ENCODE assay signal across 8 cellular contexts in the genomic region with DNA sequence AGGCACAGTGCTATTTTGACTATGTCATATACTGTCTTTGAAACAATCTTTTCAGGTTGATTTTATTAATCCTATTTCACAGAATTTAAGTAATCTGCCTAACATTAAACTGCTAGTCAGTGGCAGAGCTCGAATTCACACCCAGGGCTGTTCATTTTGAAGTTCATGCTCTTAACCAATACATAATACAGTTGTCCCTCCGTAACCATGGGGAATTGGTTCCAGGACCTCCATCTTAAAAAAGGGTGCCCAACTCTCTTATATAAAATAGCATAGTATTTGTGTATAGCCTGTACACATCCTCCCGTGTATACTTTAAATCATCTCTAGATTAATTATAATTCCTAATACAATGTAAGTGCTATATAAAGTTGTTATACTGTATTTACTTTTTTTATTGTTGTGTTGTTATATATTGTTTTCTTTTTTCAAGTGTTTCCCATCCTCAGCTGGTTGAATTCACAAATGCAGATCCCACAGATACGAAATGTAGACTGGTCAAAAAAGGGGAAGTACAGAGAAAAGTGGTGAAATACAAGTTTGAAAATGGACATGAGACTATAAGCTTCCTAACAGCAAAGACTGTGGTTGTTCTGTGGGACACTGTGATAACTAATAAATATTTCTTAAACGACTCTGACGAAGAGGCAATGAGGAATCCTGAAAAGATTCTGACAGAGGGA. TPM values are rescaled to one million over a fixed set of nuclear protein-coding genes. Genes with fewer than 3 reads are reported as not detected.
DNase-seq lines count a peak whose midpoint lies in the region; ATAC-seq and TF ChIP-seq lines count a peak whose summit lies in the region.

No MANE protein-coding gene starts in this region.

- H3K27me3 Mint-ChIP-seq in H9 (ENCODE audit: low read depth) = no peaks in the 10 kb centered on the region

- H3K36me3 ChIP-seq in mucosa of descending colon (ENCODE audit: low read depth) = no peaks in the 10 kb centered on the region

- no peaks in the 10 kb centered on the region for H3K79me1 ChIP-seq in H9 (ENCODE audit: insufficient read depth, low read depth, low read length, poor library complexity, severe bottlenecking)

- H3K4me1 ChIP-seq in H9 (ENCODE audit: insufficient read depth, low read length) = no peaks in the 10 kb centered on the region
- no peaks in the 10 kb centered on the region for H3K4me1 ChIP-seq in mucosa of descending colon (ENCODE audit: low read depth)

- no peak overlapping the region for H2BK15ac ChIP-seq in H9 (ENCODE audit: low read depth, low read length)

- H3K14ac ChIP-seq in H9 (ENCODE audit: insufficient read depth, low read length) = no peak overlapping the region

- no peak overlapping the region for H3K18ac ChIP-seq in H9 (ENCODE audit: insufficient read length, low read depth, low read length)

- H3K27ac ChIP-seq in H9 (ENCODE audit: insufficient read length, low read depth, low read length) = no peak overlapping the region

- H3K36me3 Mint-ChIP-seq in H9 (ENCODE audit: insufficient read depth in 1 of 3, low read depth in 3 of 3) = no peaks in the 10 kb centered on the region

- H3T11ph ChIP-seq in H9 (ENCODE audit: low read length) = peak overlapping the region; percentile 19

- no peak overlapping the region for H3K4me3 Mint-ChIP-seq in H9

- DNase-seq in H9 (no peak), NCI-H69 (lab: John Stamatoyannopoulos, UW) (peak; percentile 46), mucosa of descending colon (no peak), foreskin fibroblast (no peak), globus pallidus (ENCODE audit: low spot score) (no peak), dermis blood vessel endothelial cell (no peak)
- no peak for DNase-seq in activated CD4-positive, CD25-positive, alpha-beta regulatory T cell (lab: John Stamatoyannopoulos, UW)

- no peak overlapping the region for H2AFZ ChIP-seq in H9 (ENCODE audit: low read length)

- no peaks in the 10 kb centered on the region for H3K23me2 ChIP-seq in H9 (ENCODE audit: insufficient read length, low read depth, low read length, poor library complexity, severe bottlenecking)

- H4K91ac ChIP-seq in H9 (ENCODE audit: insufficient read length, low read depth, low read length) = no peak overlapping the region

- peak overlapping the region in 2 of 3 experiments; percentile 4 to 82; a peak in 4 of 7 replicates for H3K27ac Mint-ChIP-seq in H9

- ATAC-seq in GM18858 (IDR thresholded peaks at IDR 0.05; ENCODE audit: unreplicated experiment) = peak; percentile 74
- ATAC-seq in mucosa of descending colon = peak; percentile 38

- H2BK12ac ChIP-seq in H9 (ENCODE audit: insufficient read length, low read depth, low read length) = no peak overlapping the region

- H4K5ac ChIP-seq in H9 (ENCODE audit: insufficient read length, low read depth, low read length) = no peak overlapping the region

- H2BK5ac ChIP-seq in H9 (ENCODE audit: insufficient read length, low read length) = no peak overlapping the region

- H3K9me3 ChIP-seq in H9 (ENCODE audit: control insufficient read depth, low read depth, low read length) (no peaks in the 10 kb centered on the region), mucosa of descending colon (no peaks in the 10 kb centered on the region)

- no peaks in the 10 kb centered on the region for H4K20me1 ChIP-seq in H9 (ENCODE audit: control insufficient read depth, insufficient read depth, insufficient read length)

- H3K27me3 ChIP-seq in H9 (ENCODE audit: insufficient read depth, low read length) = no peaks in the 10 kb centered on the region

- WGBS in H9 (ENCODE audit: extremely low coverage, insufficient read length, low lambda C conversion rate) = no CpG with 5 or more reads among the region's 6 CpGs

- no peak overlapping the region for H3K9ac ChIP-seq in H9 (ENCODE audit: extremely low read depth, insufficient read length, low read length)

- no peak overlapping the region for H3K4me2 ChIP-seq in H9 (ENCODE audit: insufficient read depth, insufficient read length, low read length)

- no peak overlapping the region for H3K4ac ChIP-seq in H9 (ENCODE audit: low read depth, low read length)

- no peak overlapping the region for H2BK120ac ChIP-seq in H9 (ENCODE audit: low read depth, low read length, poor library complexity, severe bottlenecking)

- intact Hi-C loops in mucosa of descending colon (cut with DNase I, micrococcal nuclease) = no loop called here

- no peak overlapping the region for H3K4me3 ChIP-seq in mucosa of descending colon
- no peak overlapping the region for H3K4me3 ChIP-seq in foreskin fibroblast (ENCODE audit: low read depth in 1 of 2, low read length in 2 of 2)

- no peaks in the 10 kb centered on the region for H3K9me3 Mint-ChIP-seq in H9

- no peak overlapping the region for H3K23ac ChIP-seq in H9 (ENCODE audit: insufficient read length, low read depth, low read length)

- no peak overlapping the region for H2BK20ac ChIP-seq in H9 (ENCODE audit: low read depth, low read length, poor library complexity, severe bottlenecking)

- no peak overlapping the region for H4K8ac ChIP-seq in H9 (replicated peaks; ENCODE audit: insufficient read length, low read depth, low read length)

- H3K79me2 ChIP-seq in H9 (ENCODE audit: insufficient read depth, low read length) = no peaks in the 10 kb centered on the region

- H3K4me1 Mint-ChIP-seq in H9 = peaks cover 36 to 42% of the 10 kb centered on the region in 2 experiments

- no peak for TF ChIP-seq CTCF in H9 (conservative IDR thresholded peaks at IDR 0.05)
- TF ChIP-seq CTCF in mucosa of descending colon (IDR thresholded peaks at IDR 0.05) = no peak
- TF ChIP-seq CTCF in foreskin fibroblast (IDR thresholded peaks at IDR 0.05; ENCODE audit: low read depth, low read length) = no peak

- H3K56ac ChIP-seq in H9 (ENCODE audit: insufficient read length, low read depth, low read length) = no peak overlapping the region

- no peak overlapping the region for H2AK5ac ChIP-seq in H9 (ENCODE audit: insufficient read length, low read length)

RNA-seq across cellular contexts. Expression of gene RFX3, which starts 18.3 kb away (rescaled TPM):
- total RNA-seq in H9 (2021) = 9.3 and 9.9 TPM in 2 replicates
- total RNA-seq in mucosa of descending colon = 10 to 100 TPM; 12.0 to 13.3 (median 12.3) TPM
- 11.4 and 12.8 TPM in 2 replicates for total RNA-seq in dermis blood vessel endothelial cell
